Comparison of ENCODE assay signal across 33 cellular contexts in the genomic region with DNA sequence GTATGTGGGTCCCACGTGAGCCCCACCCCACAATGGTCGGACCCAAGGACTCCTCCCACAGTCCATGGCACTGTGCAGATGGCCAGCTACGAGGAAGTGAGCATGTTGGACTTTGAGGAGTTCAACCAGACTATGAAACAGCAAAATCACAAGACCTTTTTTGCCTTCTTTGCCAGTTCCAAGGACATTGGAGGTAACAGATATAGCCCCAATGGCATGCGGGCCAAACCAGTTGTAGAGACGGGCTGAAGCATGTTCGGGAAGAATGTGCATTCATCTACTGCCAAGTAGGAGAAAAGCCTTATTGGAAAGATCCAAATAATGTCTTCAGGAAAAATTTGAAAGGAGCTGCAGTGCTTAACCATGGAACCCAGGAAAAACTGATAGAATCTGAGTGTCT. TPM values are rescaled to one million over a fixed set of nuclear protein-coding genes. Genes with fewer than 3 reads are reported as not detected.
"Had no signal": no experiment of that assay in that cellular context is flagged by ENCODE, and none has a peak within 500 bp of the region (broad histone marks: within the 10 kb centered on the region; RNA-seq: fewer than 3 reads in every experiment).

No MANE protein-coding gene starts in this region.

- H3K4me3 ChIP-seq: body of pancreas, breast epithelium, MG63, SJCRH30, SK-N-MC had no signal

- FAIRE-seq: astrocyte, TTC549 had no signal

- H3K27ac ChIP-seq: body of pancreas, SJCRH30, SK-N-MC had no signal

- H3K9me3 ChIP-seq: body of pancreas, breast epithelium, MG63, SJCRH30 had no signal

- H3K27me3 ChIP-seq: body of pancreas, breast epithelium, MG63, SJCRH30 had no signal

- ATAC-seq: activated CD8-positive, alpha-beta T cell treated with anti-CD3 and anti-CD28 coated beads for 36 hours; body of pancreas; Panc1 had no signal

- H3K36me3 ChIP-seq: breast epithelium, SJCRH30 had no signal

- H3K4me1 ChIP-seq: body of pancreas, breast epithelium, SJCRH30 had no signal

- DNase-seq: activated CD4-positive, alpha-beta T cell treated with anti-CD3 and anti-CD28 coated beads, Interleukin-2, amount 10 ng/mL, durations not matched to agents 24 days and 14 days; activated CD4-positive, alpha-beta T cell treated with anti-CD3 and anti-CD28 coated beads, Interleukin-2, amount 50 U/mL, for 4 hours; activated CD8-positive, alpha-beta T cell treated with anti-CD3 and anti-CD28 coated beads for 36 hours; activated gamma-delta T cell; activated naive CD4-positive, alpha-beta T cell treated with Interleukin-2 at 50 U/mL for 16 hours; activated naive CD8-positive, alpha-beta T cell treated with anti-CD3 and anti-CD28 coated beads, Interleukin-2, amount 10 ng/mL, durations not matched to agents 7 days and 5 days; activated T-cell treated with anti-CD3 and anti-CD28 coated beads, Interleukin-2, amount 50 U/mL, for 1 hour; body of pancreas; caudate nucleus; Karpas-422; KBM-7; MG63; NCI-H1048; NCI-H1105 treated with DMSO at 0.1 percent for 48 hours; NCI-H1436; NCI-H1694; NCI-H1930; NCI-H2081 treated with DMSO at 0.1 percent for 48 hours; NCI-H226; NCI-H446 treated with DMSO at 0.1 percent for 48 hours; NCI-H524; SHP77; SJCRH30; T1000 had no signal

RNA-seq across cellular contexts. Expression of gene DNER, which starts 12.6 kb away (rescaled TPM):
- total RNA-seq: activated CD4-positive, alpha-beta T cell treated with anti-CD3 and anti-CD28 coated beads, Interleukin-2, amount 10 ng/mL, durations not matched to agents 24 days and 14 days; activated CD8-positive, alpha-beta memory T cell treated with anti-CD3 and anti-CD28 coated beads for 36 hours; activated CD8-positive, alpha-beta T cell treated with anti-CD3 and anti-CD28 coated beads for 36 hours; activated naive CD8-positive, alpha-beta T cell treated with anti-CD3 and anti-CD28 coated beads, Interleukin-2, amount 10 ng/mL, durations not matched to agents 7 days and 5 days; activated T-helper 2 cell treated with anti-CD3 and anti-CD28 coated beads, Interferon-gamma antibody, Interleukin-2, Interleukin-4, amounts not matched to agents 10 μg/mL and 5 μg/mL and 100 μg/mL, durations not matched to agents 14 hours and 24 hours and 36 hours; T-helper 1 cell treated with Interleukin-12 subunit alpha and Interleukin-12 subunit beta and Interleukin-4 antibody, amounts not matched to agents 30 ng/mL and 1 ng/mL, for 36 hours; T-helper 2 cell treated with Interferon-gamma antibody and Interleukin-4, amounts not matched to agents 100 ng/mL and 5 ng/mL, for 36 hours had no signal
